Comparison of ENCODE assay signal across 22 cellular contexts in genomic region chr19:734716-735115, GRCh38. TPM values are rescaled to one million over a fixed set of nuclear protein-coding genes. Genes with fewer than 3 reads are reported as not detected.
DNase-seq lines count a peak whose midpoint lies in the region; ATAC-seq, FAIRE-seq and TF ChIP-seq lines count a peak whose summit lies in the region.
"Had no signal": no experiment of that assay in that cellular context is flagged by ENCODE, and none has a peak within 500 bp of the region (broad histone marks: within the 10 kb centered on the region; RNA-seq: fewer than 3 reads in every experiment).

No MANE protein-coding gene starts in this region.

- H3K4me3 Mint-ChIP-seq in endothelial cell (ENCODE audit: unreplicated experiment) (peak overlapping the region; percentile 42), nephron (peak overlapping the region in 2 of 3 experiments; percentile 52 to 54)
- H3K4me3 Mint-ChIP-seq: GM23338 had no signal

- H3K27me3 ChIP-seq in BLaER1 treated with 17β-estradiol and CSF1 and Interleukin-3, amounts not matched to agents 10 nM and 100 nM, result no peaks in the 10 kb centered on the region
- H3K27me3 ChIP-seq: SJSA1 had no signal

- H3K4me1 ChIP-seq in BLaER1 treated with 17β-estradiol and CSF1 and Interleukin-3, amounts not matched to agents 10 nM and 100 nM, result peaks cover 0 to 54% (median 52%) of the 10 kb centered on the region in 10 experiments; a peak in 16 of 20 replicates

- DNase-seq in RCC 7860 (ENCODE audit: low spot score) (peak; percentile 54), endothelial cell (ENCODE audit: low spot score) (no peak), GM12892 (ENCODE audit: insufficient read length) (no peak), NCI-H1436 treated with DMSO at 0.1 percent for 48 hours (lab: John Stamatoyannopoulos, UW) (no peak)
- DNase-seq in activated CD4-positive, alpha-beta T cell treated with anti-CD3 and anti-CD28 coated beads for 48 hours, result no peak
- DNase-seq: NCI-H524 treated with DMSO at 0.1 percent for 48 hours had no signal

- H3K36me3 Mint-ChIP-seq in endothelial cell (ENCODE audit: low read depth, unreplicated experiment) (peaks cover 9% of the 10 kb centered on the region), nephron (ENCODE audit: low read depth) (peaks cover 25% of the 10 kb centered on the region)
- H3K36me3 Mint-ChIP-seq: CD14-positive monocyte; CD8-positive, alpha-beta memory T cell had no signal

- H3K27me3 Mint-ChIP-seq in endothelial cell (ENCODE audit: unreplicated experiment) (peaks cover 15% of the 10 kb centered on the region), nephron (ENCODE audit: low read depth) (no peaks in the 10 kb centered on the region)

- TF ChIP-seq POLR2A in GM12892 (IDR thresholded peaks at IDR 0.05; ENCODE audit: low read depth, low read length), result no peak

- no peaks in the 10 kb centered on the region for H3K9me3 ChIP-seq in BLaER1 treated with 17β-estradiol and CSF1 and Interleukin-3, amounts not matched to agents 10 nM and 100 nM (replicated peaks in 1 of 11)
- H3K9me3 ChIP-seq: A549, SJSA1 had no signal

- no peaks in the 10 kb centered on the region for H3K9me3 Mint-ChIP-seq in endothelial cell (ENCODE audit: unreplicated experiment)
- H3K9me3 Mint-ChIP-seq in nephron, result no peaks in the 10 kb centered on the region
- H3K9me3 Mint-ChIP-seq: CD8-positive, alpha-beta memory T cell; GM23338 had no signal

- peak overlapping the region; percentile 24 for H3K27ac Mint-ChIP-seq in endothelial cell (ENCODE audit: unreplicated experiment)
- peak overlapping the region; percentile 92 to 98 (median 97) for H3K27ac Mint-ChIP-seq in nephron
- H3K27ac Mint-ChIP-seq: GM23338 had no signal

- no peak overlapping the region for H3K27ac ChIP-seq in BLaER1 treated with 17β-estradiol and CSF1 and Interleukin-3, amounts not matched to agents 10 nM and 100 nM
- H3K27ac ChIP-seq: SJSA1 had no signal

- H3K4me1 Mint-ChIP-seq in endothelial cell (ENCODE audit: unreplicated experiment), result no peaks in the 10 kb centered on the region
- H3K4me1 Mint-ChIP-seq in nephron, result no peaks in the 10 kb centered on the region
- H3K4me1 Mint-ChIP-seq: GM23338 had no signal

- no peak overlapping the region for H3K4me3 ChIP-seq in BLaER1 treated with 17β-estradiol and CSF1 and Interleukin-3, amounts not matched to agents 10 nM and 100 nM
- H3K4me3 ChIP-seq: A549, GM23338, K562, SJSA1 had no signal

- no peak for ATAC-seq in HG02763 (IDR thresholded peaks at IDR 0.05; ENCODE audit: unreplicated experiment)

- peak overlapping the region in 6 of 11 experiments; percentile 5 to 31 (median 20); a peak in 7 of 22 replicates for H3K9ac ChIP-seq in BLaER1 treated with 17β-estradiol and CSF1 and Interleukin-3, amounts not matched to agents 10 nM and 100 nM

- FAIRE-seq in RCC 7860 (lab: Jason Lieb, UNC) (peak; percentile 79), GM12892 (lab: Jason Lieb, UNC) (no peak)
- FAIRE-seq: A549 had no signal

- peaks cover 0 to 20% (median 4%) of the 10 kb centered on the region in 11 experiments; a peak in 7 of 22 replicates for H4K20me1 ChIP-seq in BLaER1 treated with 17β-estradiol and CSF1 and Interleukin-3, amounts not matched to agents 10 nM and 100 nM

- peaks cover 5 to 67% (median 28%) of the 10 kb centered on the region in 11 experiments; a peak in 20 of 22 replicates for H3K36me3 ChIP-seq in BLaER1 treated with 17β-estradiol and CSF1 and Interleukin-3, amounts not matched to agents 10 nM and 100 nM
- H3K36me3 ChIP-seq: SJSA1 had no signal

- no peak for TF ChIP-seq CTCF in endothelial cell (IDR thresholded peaks at IDR 0.05; ENCODE audit: unreplicated experiment)
- TF ChIP-seq CTCF in nephron (IDR thresholded peaks at IDR 0.05; ENCODE audit: unreplicated experiment in 3 of 3), result no peak

- H3K4me2 ChIP-seq in BLaER1 treated with 17β-estradiol and CSF1 and Interleukin-3, amounts not matched to agents 10 nM and 100 nM, result peak overlapping the region in 7 of 11 experiments; percentile 14 to 41 (median 36); a peak in 11 of 22 replicates
- H3K4me2 ChIP-seq: A549, GM23338 had no signal

RNA-seq across cellular contexts. Expression of gene MISP, which starts 16.2 kb away (rescaled TPM):
- not detected for total RNA-seq in endothelial cell (ENCODE audit: unreplicated experiment)
- not detected for polyA plus RNA-seq in GM12892 (2012; ENCODE audit: missing spikeins)
- total RNA-seq: CD8-positive, alpha-beta memory T cell; Right ventricle myocardium superior; RPMI7951 had no signal
- polyA plus RNA-seq: CD14-positive monocyte; CD8-positive, alpha-beta memory T cell had no signal

RNA-seq across cellular contexts. Expression of gene PALM, which starts 26.0 kb away (rescaled TPM):
- total RNA-seq in endothelial cell (ENCODE audit: unreplicated experiment), result 42.0 TPM
- 0.49 TPM for polyA plus RNA-seq in GM12892 (2012; ENCODE audit: missing spikeins)
- total RNA-seq: CD8-positive, alpha-beta memory T cell; HT1080; RPMI7951; SJSA1 had no signal
- polyA plus RNA-seq: CD14-positive monocyte; CD8-positive, alpha-beta memory T cell had no signal

RNA-seq across cellular contexts. Expression of gene PRSS57, which starts 39.5 kb away (rescaled TPM):
- total RNA-seq in endothelial cell (ENCODE audit: unreplicated experiment), result not detected
- polyA plus RNA-seq in GM12892 (2012; ENCODE audit: missing spikeins), result not detected
- total RNA-seq: CD8-positive, alpha-beta memory T cell; Daoy; G401; GM23338; HT1080; M059J; PC-3; Right ventricle myocardium superior; RPMI7951; SJSA1 had no signal
- polyA plus RNA-seq: CD8-positive, alpha-beta memory T cell had no signal

RNA-seq across cellular contexts. Expression of gene FSTL3, which starts 58.5 kb away (rescaled TPM):
- total RNA-seq in endothelial cell (ENCODE audit: unreplicated experiment), result 6.5 TPM
- 22.5 TPM for polyA plus RNA-seq in GM12892 (2012; ENCODE audit: missing spikeins)
